In the genomic region with DNA sequence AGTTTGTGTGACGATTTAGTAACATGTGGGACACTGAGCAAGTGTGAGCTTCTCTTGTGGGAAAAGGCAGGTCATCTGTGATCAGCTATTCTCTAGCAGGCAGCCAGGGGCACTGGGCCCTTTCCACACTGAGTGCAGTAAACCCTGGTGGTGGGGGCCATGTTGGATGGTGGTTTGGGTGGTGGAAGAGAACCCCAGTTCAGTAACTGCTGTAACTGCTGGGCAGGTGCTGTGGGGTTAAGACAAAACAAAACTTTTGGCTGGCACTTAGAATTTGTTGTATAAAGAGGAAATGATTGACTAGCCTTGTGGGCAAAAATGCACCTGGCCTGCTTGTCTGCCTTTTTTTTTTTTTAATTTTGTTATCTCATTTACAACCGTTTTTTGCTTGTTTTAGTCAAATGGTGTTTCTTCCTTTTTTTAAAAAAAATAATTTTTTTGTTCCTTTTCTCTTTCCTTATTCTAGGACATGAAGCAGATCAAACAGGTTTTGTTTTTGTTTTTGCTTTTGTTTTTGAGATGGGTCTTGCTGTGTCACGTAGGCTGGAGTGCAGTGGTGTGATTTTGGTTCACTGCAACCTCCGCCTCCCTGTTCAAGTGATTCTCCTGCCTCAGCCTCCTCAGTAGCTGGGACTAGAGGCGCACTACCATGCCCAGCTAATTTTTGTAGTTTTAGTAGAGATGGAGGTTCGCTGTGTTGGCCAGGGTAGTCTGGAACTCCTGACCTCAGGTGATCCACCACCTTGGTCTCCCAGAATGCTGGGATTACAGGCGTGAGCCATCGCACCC, we compare ENCODE assay signal across 10 cellular contexts. TPM values are rescaled to one million over a fixed set of nuclear protein-coding genes. Genes with fewer than 3 reads are reported as not detected.
DNase-seq lines count a peak whose midpoint lies in the region; ATAC-seq, FAIRE-seq and TF ChIP-seq lines count a peak whose summit lies in the region.
"Had no signal": no experiment of that assay in that cellular context is flagged by ENCODE, and none has a peak within 500 bp of the region (broad histone marks: within the 10 kb centered on the region; RNA-seq: fewer than 3 reads in every experiment).

No MANE protein-coding gene starts in this region.

- no peak overlapping the region for H3K4me3 Mint-ChIP-seq in activated CD4-positive, alpha-beta memory T cell treated with anti-CD3 and anti-CD28 coated beads for 36 hours

- peak; percentile 3 for TF ChIP-seq CTCF in HFF-Myc (IDR thresholded peaks at IDR 0.05; ENCODE audit: low read depth, low read length, missing control alignments)

- peak overlapping the region; percentile 9 for H3K27ac Mint-ChIP-seq in activated CD4-positive, alpha-beta memory T cell treated with anti-CD3 and anti-CD28 coated beads for 36 hours

- H3K27me3 Mint-ChIP-seq in activated CD4-positive, alpha-beta memory T cell treated with anti-CD3 and anti-CD28 coated beads for 36 hours: no peaks in the 10 kb centered on the region

- intact Hi-C loops in activated CD4-positive, alpha-beta memory T cell treated with anti-CD3 and anti-CD28 coated beads for 36 hours (cut with micrococcal nuclease): no loop called here

- CTCF ChIA-PET in activated CD4-positive, alpha-beta memory T cell treated with anti-CD3 and anti-CD28 coated beads for 36 hours (lab: Charles Lee): no interaction called here

- ATAC-seq in GM18498 (IDR thresholded peaks at IDR 0.05; ENCODE audit: unreplicated experiment) (peak; percentile 82), HG03045 (IDR thresholded peaks at IDR 0.05; ENCODE audit: unreplicated experiment) (no peak)

- peaks cover 7% of the 10 kb centered on the region for H3K4me1 Mint-ChIP-seq in activated CD4-positive, alpha-beta memory T cell treated with anti-CD3 and anti-CD28 coated beads for 36 hours (ENCODE audit: low read depth)

- DNase-seq in HFF-Myc (ENCODE audit: extremely low read depth, low read depth): no peak
- peak; percentile 42 for DNase-seq in activated CD4-positive, alpha-beta memory T cell treated with anti-CD3 and anti-CD28 coated beads for 36 hours
- peak; percentile 62 for DNase-seq in myocyte (ENCODE audit: low read depth)
- DNase-seq in SKM-1 treated with dmso at 0.1 percent for 144 hours (lab: John Stamatoyannopoulos, UW; ENCODE audit: unreplicated experiment): no peak
- no peak for DNase-seq in frontal cortex (ENCODE audit: low spot score in 2 of 2)
- no peak for DNase-seq in activated effector memory CD4-positive, alpha-beta T cell treated with Interleukin-2 at 50 U/mL for 16 hours
- DNase-seq: nucleus accumbens, Right ventricle myocardium superior had no signal

- H3K9me3 Mint-ChIP-seq in activated CD4-positive, alpha-beta memory T cell treated with anti-CD3 and anti-CD28 coated beads for 36 hours: no peaks in the 10 kb centered on the region

- no peak for FAIRE-seq in frontal cortex (lab: Jason Lieb, UNC)

- no peak overlapping the region for H3K4me3 ChIP-seq in HFF-Myc (replicated peaks; ENCODE audit: low read depth, low read length)

- POLR2A ChIA-PET in activated CD4-positive, alpha-beta memory T cell treated with anti-CD3 and anti-CD28 coated beads for 36 hours (lab: Charles Lee): no interaction called here

- H3K36me3 Mint-ChIP-seq in activated CD4-positive, alpha-beta memory T cell treated with anti-CD3 and anti-CD28 coated beads for 36 hours: peaks cover 45% of the 10 kb centered on the region

RNA-seq across cellular contexts. Expression of gene IGF2R, which starts 59.8 kb away (rescaled TPM):
- total RNA-seq in activated CD4-positive, alpha-beta memory T cell treated with anti-CD3 and anti-CD28 coated beads for 36 hours: 10 to 100 TPM; 73.5 to 75.5 TPM
- total RNA-seq in myocyte (81.3 and 85.3 TPM in 2 replicates), frontal cortex (20.8 TPM)
- polyA plus RNA-seq in myocyte (2012): 146 TPM

Comparison
In these comparisons a context has a peak if more than half of its experiments do, and no peak if none do; other contexts are left out.
1. DNase-seq: peak in activated CD4-positive, alpha-beta memory T cell treated with anti-CD3 and anti-CD28 coated beads for 36 hours (single experiment) and myocyte (single experiment); none in HFF-Myc (single experiment), SKM-1 treated with dmso at 0.1 percent for 144 hours (single experiment), frontal cortex (0 of 2) and activated effector memory CD4-positive, alpha-beta T cell treated with Interleukin-2 at 50 U/mL for 16 hours (single experiment).